Comparison of ENCODE assay signal across 22 cellular contexts in the genomic region with DNA sequence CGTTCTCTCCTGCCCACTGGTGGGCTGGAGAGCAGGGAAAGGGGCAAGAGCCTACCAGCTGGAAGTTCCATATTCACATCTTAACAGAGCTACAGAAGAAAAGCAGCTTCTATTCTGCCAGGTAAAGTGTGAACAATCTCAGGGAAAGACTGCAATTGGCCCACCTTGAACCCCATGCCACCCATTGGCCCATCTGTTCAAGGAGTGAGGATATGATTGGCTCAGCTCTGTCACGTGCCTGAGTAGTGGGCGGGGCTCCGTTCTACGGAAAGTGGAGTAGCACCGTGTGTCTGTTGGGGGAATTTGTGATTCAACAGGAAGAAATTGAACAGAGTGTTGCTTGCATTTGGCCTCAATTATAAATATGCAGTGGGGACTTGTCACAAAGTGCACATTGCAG.
A peak's percentile ranks its signal among the peaks of the same experiment; 100 is the strongest.
DNase-seq lines count a peak whose midpoint lies in the region; ATAC-seq, FAIRE-seq and TF ChIP-seq lines count a peak whose summit lies in the region.
"Had no signal": no experiment of that assay in that cellular context is flagged by ENCODE, and none has a peak within 500 bp of the region (broad histone marks: within the 10 kb centered on the region; RNA-seq: fewer than 3 reads in every experiment).

No MANE protein-coding gene starts in this region.

- no peaks in the 10 kb centered on the region for H3K79me2 ChIP-seq in Karpas-422 (ENCODE audit: low read length)
- no peaks in the 10 kb centered on the region for H3K79me2 ChIP-seq in K562 (ENCODE audit: control insufficient read depth, insufficient read depth, low read length)

- DNase-seq in HT1080 (ENCODE audit: low read depth) (peak; percentile 8), Karpas-422 (peak; percentile 47), K562 (ENCODE audit: extremely low read depth in 1 of 4, low spot score in 3 of 4) (peak; percentile 8 to 53 (median 48)), testis (peak; percentile 72), brain microvascular endothelial cell (no peak), D341Med (ENCODE audit: low spot score) (no peak)
- DNase-seq: ACHN; BE2C; C1 segment of cervical spinal cord; CD4-positive, CD25-positive, alpha-beta regulatory T cell; CD8-positive, alpha-beta memory T cell; COR-L47; GOT3; H9; KG1 had no signal

- no TSS peak for BruUV-seq in K562 (replicated peaks; lab: Mats Ljungman, UMichigan)

- ATAC-seq in K562 = peak; percentile 64; the same call in 2 of the 3 replicates
- no peak for ATAC-seq in GM18520 (IDR thresholded peaks at IDR 0.05; ENCODE audit: unreplicated experiment)

- H3K4me1 ChIP-seq in Karpas-422 (ENCODE audit: low read length) (no peaks in the 10 kb centered on the region), K562 (replicated peaks in 1 of 2; ENCODE audit: control insufficient read depth in 2 of 2, insufficient read depth in 2 of 2, low read length in 2 of 2) (no peaks in the 10 kb centered on the region), testis (no peaks in the 10 kb centered on the region)
- H3K4me1 ChIP-seq: BE2C had no signal

- H3K4me2 ChIP-seq in Karpas-422 (ENCODE audit: low read depth, low read length, poor library complexity, severe bottlenecking) = no peak overlapping the region
- no peak overlapping the region for H3K4me2 ChIP-seq in K562 (ENCODE audit: insufficient read depth, low read length)

- no peak for TF ChIP-seq RAD21 in K562 (CRISPR knock-in tag; conservative IDR thresholded peaks at IDR 0.05 in 1 of 2, IDR thresholded peaks at IDR 0.05 in 1 of 2)

- no peak for FAIRE-seq in K562 (lab: Jason Lieb, UNC)
- FAIRE-seq: A204.1, D721Med, G401.6, GM12891, GM18507 had no signal

- POLR2A ChIA-PET in K562 (lab: Yijun Ruan, JAX) = no interaction called here

- TF ChIP-seq POLR2A in K562 (conservative IDR thresholded peaks at IDR 0.05) = no peak
- no peak for TF ChIP-seq POLR2A in testis (IDR thresholded peaks at IDR 0.05)

- H3K27ac ChIP-seq in Karpas-422 (ENCODE audit: low read length) (no peak overlapping the region), K562 (ENCODE audit: extremely low read depth, low read depth, low read length) (no peak overlapping the region), testis (no peak overlapping the region), brain microvascular endothelial cell (no peak overlapping the region)
- H3K27ac ChIP-seq: HL-60 had no signal

- intact Hi-C loops in K562 (cut with micrococcal nuclease) = no loop called here
- intact Hi-C loops in testis (cut with DNase I; ENCODE audit: low total_unique reads) = no loop called here

- H2AFZ ChIP-seq in Karpas-422 (ENCODE audit: low read length) (no peak overlapping the region), K562 (ENCODE audit: low read depth, low read length) (no peak overlapping the region)

- in situ Hi-C loops in K562 (cut with MboI) (no loop called here), brain microvascular endothelial cell (cut with HindIII; ENCODE audit: low pct_ligation_motif_present, low sequenced_read_pairs) (no loop called here)

- H3K4me3 ChIP-seq in Karpas-422 (ENCODE audit: low read length) (no peak overlapping the region), K562 (no peak overlapping the region), testis (peak overlapping the region in 1 of 2 donors; percentile 21), brain microvascular endothelial cell (ENCODE audit: low read depth, low read length) (no peak overlapping the region)

- TF ChIP-seq CTCF in K562 (IDR thresholded peaks at IDR 0.05 in 2 of 3, conservative IDR thresholded peaks at IDR 0.05 in 1 of 3; ENCODE audit: insufficient read depth in 2 of 3, low read depth in 1 of 3, low read length in 3 of 3) = no peak
- no peak for TF ChIP-seq CTCF in testis (IDR thresholded peaks at IDR 0.05)
- no peak for TF ChIP-seq CTCF in brain microvascular endothelial cell (IDR thresholded peaks at IDR 0.05; ENCODE audit: low read depth, low read length, missing control alignments)

- H3K27me3 ChIP-seq in Karpas-422 (ENCODE audit: low read length) (no peaks in the 10 kb centered on the region), K562 (ENCODE audit: control insufficient read depth in 2 of 2, insufficient read depth in 2 of 2, low read length in 2 of 2) (no peaks in the 10 kb centered on the region; a peak in 1 of 5 replicates), testis (no peaks in the 10 kb centered on the region), brain microvascular endothelial cell (replicated peaks) (no peaks in the 10 kb centered on the region)
- H3K27me3 ChIP-seq: BE2C had no signal

- no peaks in the 10 kb centered on the region for H3K9me1 ChIP-seq in K562 (ENCODE audit: control insufficient read depth, insufficient read depth, low read length)

- WGBS in K562 (ENCODE audit: insufficient coverage, low coverage, missing lambda C conversion rate) = 0% methylated on average over 6 of the region's 6 CpGs
- 48 to 77% methylated on average over 6 of the region's 6 CpGs for WGBS in testis, 2 donors

- CTCF ChIA-PET in K562 (lab: Yijun Ruan, JAX; ENCODE audit: low intra/inter-chr PET ratio) = no interaction called here

- H3K9me3 ChIP-seq in Karpas-422 (ENCODE audit: low read length) = no peaks in the 10 kb centered on the region
- no peaks in the 10 kb centered on the region for H3K9me3 ChIP-seq in K562 (replicated peaks; ENCODE audit: control insufficient read depth, insufficient read depth, low read depth, low read length)
- no peaks in the 10 kb centered on the region for H3K9me3 ChIP-seq in testis
- H3K9me3 ChIP-seq: BE2C had no signal

- H3K9ac ChIP-seq in Karpas-422 (ENCODE audit: low read length) = no peak overlapping the region
- no peak overlapping the region for H3K9ac ChIP-seq in K562 (ENCODE audit: insufficient read depth in 1 of 2, low read depth in 2 of 2, low read length in 2 of 2)

- H4K20me1 ChIP-seq in Karpas-422 (ENCODE audit: insufficient read depth, low read depth, low read length) (no peaks in the 10 kb centered on the region), K562 (replicated peaks; ENCODE audit: control insufficient read depth, insufficient read depth, low read length) (no peaks in the 10 kb centered on the region)

- no peak for TF ChIP-seq EP300 in K562 (IDR thresholded peaks at IDR 0.05; ENCODE audit: low read length)

- H3K36me3 ChIP-seq in Karpas-422 (ENCODE audit: insufficient read depth, low read length) (no peaks in the 10 kb centered on the region), K562 (ENCODE audit: control insufficient read depth, insufficient read depth, low read length) (no peaks in the 10 kb centered on the region), testis (ENCODE audit: low read depth, missing control alignments) (no peaks in the 10 kb centered on the region), brain microvascular endothelial cell (replicated peaks) (no peaks in the 10 kb centered on the region)
- H3K36me3 ChIP-seq: BE2C had no signal

- H3K9me2 ChIP-seq in Karpas-422 (replicated peaks; ENCODE audit: insufficient read depth, low read length) = no peaks in the 10 kb centered on the region

TF ChIP-seq in K562, 482 proteins besides CTCF, POLR2A, EP300 and RAD21 (continues in another document):
- no peak for TF ChIP-seq DPF2 (IDR thresholded peaks at IDR 0.05)
- TF ChIP-seq PHF20 (IDR thresholded peaks at IDR 0.05; ENCODE audit: partially characterized antibody) = no peak
- TF ChIP-seq ZBTB12 (CRISPR knock-in tag; IDR thresholded peaks at IDR 0.05) = no peak
- no peak for TF ChIP-seq DMBX1 (CRISPR knock-in tag; IDR thresholded peaks at IDR 0.05; ENCODE audit: borderline replicate concordance)
- no peak for TF ChIP-seq ZNF324 (CRISPR knock-in tag; IDR thresholded peaks at IDR 0.05)
- no peak for TF ChIP-seq PML (IDR thresholded peaks at IDR 0.05; ENCODE audit: low read length)
- no peak for TF ChIP-seq PHF8 (IDR thresholded peaks at IDR 0.05; ENCODE audit: borderline replicate concordance, low read length)
- no peak for TF ChIP-seq ARID2 (IDR thresholded peaks at IDR 0.05)
- peak; percentile 31 for TF ChIP-seq RBM25 (IDR thresholded peaks at IDR 0.05; ENCODE audit: low read depth, low read length, severe bottlenecking)
- TF ChIP-seq ATF6 (CRISPR knock-in tag; IDR thresholded peaks at IDR 0.05) = no peak
- no peak for TF ChIP-seq RB1 (IDR thresholded peaks at IDR 0.05; ENCODE audit: low read depth)
- TF ChIP-seq NFYB (IDR thresholded peaks at IDR 0.05; ENCODE audit: extremely low read depth, insufficient read length) = peak; percentile 66
- TF ChIP-seq USF1 (CRISPR knock-in tag; IDR thresholded peaks at IDR 0.05) = peak; percentile 83
- no peak for TF ChIP-seq ZNF41 (CRISPR knock-in tag; conservative IDR thresholded peaks at IDR 0.05)
- no peak for TF ChIP-seq NCOA6 (IDR thresholded peaks at IDR 0.05)
- no peak for TF ChIP-seq ELF2 (CRISPR knock-in tag; IDR thresholded peaks at IDR 0.05)

Comparison
In these comparisons a context has a peak if more than half of its experiments do, and no peak if none do; other contexts are left out.
1. DNase-seq: peak in HT1080 (single experiment), Karpas-422 (single experiment), K562 (4 of 4) and testis (single experiment); none in brain microvascular endothelial cell (single experiment) and D341Med (single experiment).